In the genomic region with DNA sequence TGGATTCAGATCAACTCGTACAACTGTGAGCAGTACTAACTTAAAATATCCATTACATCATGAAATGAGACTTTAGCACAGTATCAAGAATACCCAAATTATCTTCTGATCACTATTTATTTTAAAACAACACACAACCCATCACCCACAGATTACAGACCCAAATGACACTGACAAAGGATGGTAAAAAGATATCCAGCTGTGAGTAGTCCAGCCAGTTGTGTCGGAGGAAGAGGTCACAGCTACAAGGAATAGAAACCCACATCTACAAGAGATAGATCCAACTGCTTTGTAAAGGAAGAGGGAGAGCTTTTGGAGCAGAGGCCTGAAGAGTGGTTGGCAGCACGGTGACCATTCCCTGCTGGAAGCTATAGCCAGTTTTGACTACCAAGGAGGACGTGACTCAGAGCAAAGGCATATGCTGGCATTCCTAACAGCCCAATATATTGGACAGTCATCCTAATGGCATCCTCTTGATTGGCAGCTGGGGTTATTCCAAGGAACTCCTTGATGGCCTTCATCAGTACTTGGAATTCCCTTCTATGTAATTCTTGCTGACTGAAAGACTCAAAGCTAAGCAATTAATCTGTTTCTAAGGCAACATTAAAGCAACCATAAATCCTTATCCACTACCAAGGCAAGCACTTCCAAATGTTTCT, we compare ENCODE assay signal across 10 cellular contexts. TPM values are rescaled to one million over a fixed set of nuclear protein-coding genes. Genes with fewer than 3 reads are reported as not detected.
DNase-seq lines count a peak whose midpoint lies in the region; ATAC-seq, FAIRE-seq and TF ChIP-seq lines count a peak whose summit lies in the region.
"Had no signal": no experiment of that assay in that cellular context is flagged by ENCODE, and none has a peak within 500 bp of the region (broad histone marks: within the 10 kb centered on the region; RNA-seq: fewer than 3 reads in every experiment).

No MANE protein-coding gene starts in this region.

- H3K27ac ChIP-seq in SJSA1 = peak overlapping the region; percentile 97

- DNase-seq in SJSA1 (ENCODE audit: low read depth in 1 of 2, low spot score in 2 of 2) (peak; percentile 93 to 94), foreskin fibroblast (peak; percentile 96), renal cortical epithelial cell (ENCODE audit: low read depth) (peak; percentile 100), GM19240 (ENCODE audit: insufficient read length, low spot score) (no peak), NK-92 (lab: John Stamatoyannopoulos, UW; ENCODE audit: unreplicated experiment) (no peak), NCI-H187 (lab: John Stamatoyannopoulos, UW) (no peak)
- DNase-seq: GF-D8; naive thymus-derived CD4-positive, alpha-beta T cell had no signal

- peak; percentile 100 for FAIRE-seq in G401.6 (lab: Jason Lieb, UNC)

- H3K4me1 ChIP-seq in SJSA1 (replicated peaks) = peaks cover 47% of the 10 kb centered on the region

- TF ChIP-seq CTCF in foreskin fibroblast (IDR thresholded peaks at IDR 0.05; ENCODE audit: low read depth, low read length) = no peak

- no peaks in the 10 kb centered on the region for H3K27me3 ChIP-seq in SJSA1 (replicated peaks)

- ATAC-seq in GM18498 (IDR thresholded peaks at IDR 0.05; ENCODE audit: unreplicated experiment) = no peak
- ATAC-seq: naive thymus-derived CD4-positive, alpha-beta T cell had no signal

- H3K9me3 ChIP-seq in SJSA1 (replicated peaks) = no peaks in the 10 kb centered on the region

- H3K4me3 ChIP-seq in SJSA1 = no peak overlapping the region
- H3K4me3 ChIP-seq in foreskin fibroblast (ENCODE audit: low read depth in 1 of 2, low read length in 2 of 2) = no peak overlapping the region

- H3K36me3 ChIP-seq in SJSA1 = no peaks in the 10 kb centered on the region

RNA-seq across cellular contexts. Expression of a gene that starts 17.1 kb away (rescaled TPM):
- total RNA-seq in SJSA1 (2014; rRNA removed; shearing (Covaris generic)) = 17.6 and 20.1 TPM in 2 replicates
- 11.7 and 12.9 TPM in 2 replicates for total RNA-seq in renal cortical epithelial cell

Comparison
In these comparisons a context has a peak if more than half of its experiments do, and no peak if none do; other contexts are left out.
1. DNase-seq: peak in SJSA1 (2 of 2), foreskin fibroblast (2 of 2) and renal cortical epithelial cell (single experiment); none in GM19240 (single experiment), NK-92 (single experiment) and NCI-H187 (0 of 2).